ENCODE assay signal across 8 cellular contexts in the genomic region with DNA sequence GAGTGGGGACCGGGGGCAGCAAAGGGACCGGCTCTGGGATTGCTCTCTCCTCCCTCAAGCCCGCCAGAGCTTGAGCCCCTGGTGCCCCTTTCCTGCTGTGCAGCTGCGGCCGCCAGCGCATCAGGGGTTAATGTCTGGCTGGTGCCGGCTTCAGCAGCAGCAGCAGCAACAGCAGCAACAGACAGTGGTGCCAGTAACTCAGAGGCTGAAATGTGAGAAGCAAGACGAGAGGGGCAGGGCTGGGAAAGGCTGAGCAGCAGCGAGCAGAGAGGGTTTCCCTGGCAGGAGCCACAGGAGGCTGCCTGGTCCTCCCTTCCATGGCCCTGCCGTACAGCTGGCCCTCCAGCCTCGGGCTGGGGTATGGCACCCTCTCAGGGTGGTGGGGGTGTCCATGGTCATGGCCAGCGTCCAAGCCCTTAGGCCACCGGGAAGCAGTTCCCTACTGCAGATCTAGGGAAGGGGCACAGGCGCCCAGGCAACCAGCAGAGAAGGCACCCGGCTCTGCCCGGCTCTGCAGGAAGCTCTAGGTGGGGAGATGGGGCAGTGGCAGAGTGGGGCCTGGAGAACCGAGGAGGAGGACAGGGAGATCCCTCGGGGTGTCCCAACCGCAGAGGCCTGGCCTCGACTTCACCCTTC. TPM values are rescaled to one million over a fixed set of nuclear protein-coding genes. Genes with fewer than 3 reads are reported as not detected.
DNase-seq lines count a peak whose midpoint lies in the region; ATAC-seq lines count a peak whose summit lies in the region.

No MANE protein-coding gene starts in this region.

- H3K4me1 Mint-ChIP-seq in activated naive CD8-positive, alpha-beta T cell treated with anti-CD3 and anti-CD28 coated beads, Interleukin-2, amount 50 U/mL, for 24 hours: no peaks in the 10 kb centered on the region

- H3K4me1 ChIP-seq in HUES48 (ENCODE audit: control insufficient read depth, insufficient read depth, low read length) (peaks cover 20% of the 10 kb centered on the region), SJCRH30 (peaks cover 18% of the 10 kb centered on the region), rectal smooth muscle tissue (ENCODE audit: control insufficient read depth, insufficient read depth, low read length) (peaks cover 22% of the 10 kb centered on the region)

- peak overlapping the region; percentile 85 for H3K27ac ChIP-seq in HUES48 (ENCODE audit: low read depth, low read length)
- H3K27ac ChIP-seq in SJCRH30: no peak overlapping the region; the same call in 1 of the 2 replicates
- H3K27ac ChIP-seq in rectal smooth muscle tissue (ENCODE audit: low read depth, low read length): peak overlapping the region; percentile 86

- H3K4me3 ChIP-seq in HUES48 (ENCODE audit: low read depth, low read length) (peak overlapping the region; percentile 14; the same call in 1 of the 2 replicates), SJCRH30 (peak overlapping the region; percentile 37), rectal smooth muscle tissue (ENCODE audit: low read length) (no peak overlapping the region)

- ATAC-seq in Right ventricle myocardium inferior: peak; percentile 90
- ATAC-seq in GM18861 (IDR thresholded peaks at IDR 0.05; ENCODE audit: unreplicated experiment): no peak
- ATAC-seq in activated naive CD8-positive, alpha-beta T cell treated with anti-CD3 and anti-CD28 coated beads, Interleukin-2, amount 50 U/mL, for 24 hours: no peak

- H3K36me3 Mint-ChIP-seq in activated naive CD8-positive, alpha-beta T cell treated with anti-CD3 and anti-CD28 coated beads, Interleukin-2, amount 50 U/mL, for 24 hours (ENCODE audit: low read depth): no peaks in the 10 kb centered on the region

- no peak overlapping the region for H3K4me3 Mint-ChIP-seq in activated naive CD8-positive, alpha-beta T cell treated with anti-CD3 and anti-CD28 coated beads, Interleukin-2, amount 50 U/mL, for 24 hours

- no peak overlapping the region for H3K27ac Mint-ChIP-seq in activated naive CD8-positive, alpha-beta T cell treated with anti-CD3 and anti-CD28 coated beads, Interleukin-2, amount 50 U/mL, for 24 hours

- intact Hi-C loops in Right ventricle myocardium inferior (cut with DNase I): no loop called here

- no peaks in the 10 kb centered on the region for H3K9me3 Mint-ChIP-seq in activated naive CD8-positive, alpha-beta T cell treated with anti-CD3 and anti-CD28 coated beads, Interleukin-2, amount 50 U/mL, for 24 hours

- H3K36me3 ChIP-seq in HUES48 (ENCODE audit: control insufficient read depth, insufficient read depth, low read length): no peaks in the 10 kb centered on the region
- no peaks in the 10 kb centered on the region for H3K36me3 ChIP-seq in SJCRH30
- H3K36me3 ChIP-seq in rectal smooth muscle tissue (ENCODE audit: control insufficient read depth, insufficient read depth, low read length): no peaks in the 10 kb centered on the region

- DNase-seq in SJCRH30 (peak; percentile 88 to 90), Right ventricle myocardium inferior (ENCODE audit: missing footprints) (no peak)
- no peak for DNase-seq in activated CD4-positive, alpha-beta T cell treated with anti-CD3 and anti-CD28 coated beads, Interleukin-2, amount 50 U/mL, for 1 hour
- no peak for DNase-seq in stimulated activated CD4-positive, alpha-beta T cell treated with anti-CD3 and anti-CD28 coated beads, Interleukin-15, amount 100 ng/mL, for 24 hours
- no peak for DNase-seq in activated naive CD8-positive, alpha-beta T cell treated with anti-CD3 and anti-CD28 coated beads, Interleukin-2, amount 50 U/mL, for 24 hours

- H3K9ac ChIP-seq in HUES48 (ENCODE audit: low read depth, low read length) (no peak overlapping the region), rectal smooth muscle tissue (ENCODE audit: low read length) (no peak overlapping the region)

- H3K27me3 ChIP-seq in HUES48 (ENCODE audit: control insufficient read depth, insufficient read depth, low read length): no peaks in the 10 kb centered on the region
- no peaks in the 10 kb centered on the region for H3K27me3 ChIP-seq in SJCRH30
- H3K27me3 ChIP-seq in rectal smooth muscle tissue (ENCODE audit: control insufficient read depth, insufficient read depth, low read length): no peaks in the 10 kb centered on the region

- H3K9me3 ChIP-seq in HUES48 (ENCODE audit: control insufficient read depth, insufficient read depth, low read length) (no peaks in the 10 kb centered on the region), SJCRH30 (replicated peaks) (no peaks in the 10 kb centered on the region)

- H3K27me3 Mint-ChIP-seq in activated naive CD8-positive, alpha-beta T cell treated with anti-CD3 and anti-CD28 coated beads, Interleukin-2, amount 50 U/mL, for 24 hours: peaks cover 6% of the 10 kb centered on the region

RNA-seq across cellular contexts. Expression of gene TFAP4, which starts 21.1 kb away (rescaled TPM):
- 31.2 and 34.1 TPM in 2 replicates for total RNA-seq in SJCRH30 (2014; rRNA removed; shearing (Covaris generic))
- total RNA-seq in Right ventricle myocardium inferior: 4.4 TPM

RNA-seq across cellular contexts. Expression of gene GLIS2, which starts 21.9 kb away (rescaled TPM):
- 1.6 and 1.9 TPM in 2 replicates for total RNA-seq in SJCRH30 (2014; rRNA removed; shearing (Covaris generic))
- total RNA-seq in Right ventricle myocardium inferior: 16.0 TPM

RNA-seq across cellular contexts. Expression of gene SRL, which starts 52.1 kb away (rescaled TPM):
- total RNA-seq in SJCRH30 (2014; rRNA removed; shearing (Covaris generic)): 68.3 and 71.0 TPM in 2 replicates
- 419 TPM for total RNA-seq in Right ventricle myocardium inferior

RNA-seq across cellular contexts. Expression of gene PAM16, which starts 57.2 kb away (rescaled TPM):
- total RNA-seq in SJCRH30 (2014; rRNA removed; shearing (Covaris generic)): 21.8 and 28.9 TPM in 2 replicates
- 73.4 TPM for total RNA-seq in Right ventricle myocardium inferior

Comparison
In these comparisons a context has a peak if more than half of its experiments do, and no peak if none do; other contexts are left out.
1. DNase-seq: peak in SJCRH30 (2 of 2); none in Right ventricle myocardium inferior (single experiment), activated CD4-positive, alpha-beta T cell treated with anti-CD3 and anti-CD28 coated beads, Interleukin-2, amount 50 U/mL, for 1 hour (single experiment), stimulated activated CD4-positive, alpha-beta T cell treated with anti-CD3 and anti-CD28 coated beads, Interleukin-15, amount 100 ng/mL, for 24 hours (single experiment) and activated naive CD8-positive, alpha-beta T cell treated with anti-CD3 and anti-CD28 coated beads, Interleukin-2, amount 50 U/mL, for 24 hours (single experiment).